ENCODE assay signal across 2 cellular contexts in genomic region chr6:167849846-167850459, GRCh38.
TF ChIP-seq lines count a peak whose summit lies in the region.

No MANE protein-coding gene starts in this region.

TF ChIP-seq in K562, 482 proteins besides CTCF, POLR2A, EP300 and RAD21 (continues in another document):
- TF ChIP-seq ZNF3 (CRISPR knock-in tag; IDR thresholded peaks at IDR 0.05) = no peak
- peak; percentile 62; the same call in 1 of the 2 replicates for TF ChIP-seq SMARCA4 (IDR thresholded peaks at IDR 0.05)
- TF ChIP-seq MBD2 (IDR thresholded peaks at IDR 0.05; ENCODE audit: borderline replicate concordance, low read depth) = no peak
- TF ChIP-seq ZNF592 (IDR thresholded peaks at IDR 0.05) = 0 out of 2 replicates have a peak, but pooled peaks have one; percentile 8
- no peak for TF ChIP-seq ATF6 (CRISPR knock-in tag; IDR thresholded peaks at IDR 0.05)
- no peak for TF ChIP-seq NCOA2 (IDR thresholded peaks at IDR 0.05; ENCODE audit: partially characterized antibody in 2 of 2)
- TF ChIP-seq USF1 (CRISPR knock-in tag; IDR thresholded peaks at IDR 0.05) = no peak
- TF ChIP-seq ATF3 (IDR thresholded peaks at IDR 0.05) = peak; percentile 71
- no peak for TF ChIP-seq ATF3 (CRISPR knock-in tag; conservative IDR thresholded peaks at IDR 0.05)
- peak; percentile 63; the same call in 1 of the 2 replicates for TF ChIP-seq SMARCE1 (IDR thresholded peaks at IDR 0.05)
- no peak for TF ChIP-seq ZNF717 (CRISPR knock-in tag; IDR thresholded peaks at IDR 0.05)
- TF ChIP-seq TEAD4 (IDR thresholded peaks at IDR 0.05; ENCODE audit: low read length) = peak; percentile 54; the same call in 1 of the 2 replicates
- no peak for TF ChIP-seq TEAD4 (CRISPR knock-in tag; IDR thresholded peaks at IDR 0.05; ENCODE audit: borderline replicate concordance)
- no peak for TF ChIP-seq TSC22D4 (tag; IDR thresholded peaks at IDR 0.05)
- no peak for TF ChIP-seq GATA2 (CRISPR knock-in tag; IDR thresholded peaks at IDR 0.05)
- no peak for TF ChIP-seq RHOXF2B (CRISPR knock-in tag; conservative IDR thresholded peaks at IDR 0.05)
- TF ChIP-seq HIVEP1 (CRISPR knock-in tag; IDR thresholded peaks at IDR 0.05) = no peak
- TF ChIP-seq HDAC2 (IDR thresholded peaks at IDR 0.05) = 0 out of 2 replicates have a peak, but pooled peaks have one; percentile 14
- TF ChIP-seq POU5F1 (IDR thresholded peaks at IDR 0.05; ENCODE audit: borderline replicate concordance, low read depth, low read length, partially characterized antibody) = no peak
- no peak for TF ChIP-seq TCF3 (CRISPR knock-in tag; IDR thresholded peaks at IDR 0.05)
- TF ChIP-seq TAL1 (IDR thresholded peaks at IDR 0.05) = 0 out of 2 replicates have a peak, but pooled peaks have one; percentile 18
- TF ChIP-seq ZBTB49 (CRISPR knock-in tag; IDR thresholded peaks at IDR 0.05; ENCODE audit: borderline replicate concordance) = no peak

TF ChIP-seq in HepG2, 621 proteins besides CTCF, POLR2A, EP300 and RAD21:
- TF ChIP-seq FOXK1 (CRISPR knock-in tag; IDR thresholded peaks at IDR 0.05; ENCODE audit: borderline replicate concordance, low read depth) (no peak), ARID5B (CRISPR knock-in tag; IDR thresholded peaks at IDR 0.05) (peak; percentile 71), TRIM22 (IDR thresholded peaks at IDR 0.05) (no peak), KAT8 (CRISPR knock-in tag; IDR thresholded peaks at IDR 0.05) (0 out of 2 replicates have a peak, but pooled peaks have one; percentile 12), POLR2G (IDR thresholded peaks at IDR 0.05; ENCODE audit: low read depth, low read length) (no peak), ZNF44 (CRISPR knock-in tag; IDR thresholded peaks at IDR 0.05) (no peak), TGIF2 (CRISPR knock-in tag; IDR thresholded peaks at IDR 0.05) (0 out of 2 replicates have a peak, but pooled peaks have one; percentile 55), BCL6 (CRISPR knock-in tag; IDR thresholded peaks at IDR 0.05) (peak; percentile 31; the same call in 1 of the 2 replicates), STAG1 (CRISPR knock-in tag; IDR thresholded peaks at IDR 0.05) (no peak), ZNF589 (CRISPR knock-in tag; conservative IDR thresholded peaks at IDR 0.05) (no peak), FOXP1 (IDR thresholded peaks at IDR 0.05) (no peak), FOXP1 (CRISPR knock-in tag; IDR thresholded peaks at IDR 0.05) (0 out of 2 replicates have a peak, but pooled peaks have one; percentile 14), ZNF160 (CRISPR knock-in tag; IDR thresholded peaks at IDR 0.05) (no peak), ZBTB14 (CRISPR knock-in tag; IDR thresholded peaks at IDR 0.05) (no peak), PTBP1 (IDR thresholded peaks at IDR 0.05; ENCODE audit: low read depth, low read length, poor library complexity, severe bottlenecking) (no peak), SOX5 (CRISPR knock-in tag; IDR thresholded peaks at IDR 0.05; ENCODE audit: borderline replicate concordance) (0 out of 2 replicates have a peak, but pooled peaks have one; percentile 22), PLSCR1 (CRISPR knock-in tag; IDR thresholded peaks at IDR 0.05; ENCODE audit: borderline replicate concordance) (no peak), JUND (CRISPR knock-in tag; IDR thresholded peaks at IDR 0.05) (peak; percentile 85; the same call in 1 of the 2 replicates), GATAD2A (CRISPR knock-in tag; IDR thresholded peaks at IDR 0.05) (peak; percentile 72), HNRNPUL1 (IDR thresholded peaks at IDR 0.05; ENCODE audit: low read depth, low read length) (peak; percentile 34; the same call in 1 of the 2 replicates), HMG20A (CRISPR knock-in tag; IDR thresholded peaks at IDR 0.05; ENCODE audit: borderline replicate concordance) (peak; percentile 54; the same call in 1 of the 2 replicates), SAP130 (CRISPR knock-in tag; IDR thresholded peaks at IDR 0.05; ENCODE audit: low read depth) (peak; percentile 16; the same call in 1 of the 2 replicates), HMGA1 (CRISPR knock-in tag; conservative IDR thresholded peaks at IDR 0.05) (no peak), ZNF367 (CRISPR knock-in tag; IDR thresholded peaks at IDR 0.05; ENCODE audit: borderline replicate concordance) (no peak), ZNF331 (CRISPR knock-in tag; IDR thresholded peaks at IDR 0.05) (0 out of 2 replicates have a peak, but pooled peaks have one; percentile 19), ZNF549 (CRISPR knock-in tag; IDR thresholded peaks at IDR 0.05) (no peak), NCOA2 (CRISPR knock-in tag; IDR thresholded peaks at IDR 0.05) (peak; percentile 35; the same call in 1 of the 2 replicates), THAP8 (CRISPR knock-in tag; IDR thresholded peaks at IDR 0.05; ENCODE audit: borderline replicate concordance) (no peak), ZNF614 (CRISPR knock-in tag; IDR thresholded peaks at IDR 0.05; ENCODE audit: borderline replicate concordance) (0 out of 2 replicates have a peak, but pooled peaks have one; percentile 26), ATF3 (CRISPR knock-in tag; IDR thresholded peaks at IDR 0.05) (peak; percentile 86), ZNF510 (CRISPR knock-in tag; IDR thresholded peaks at IDR 0.05; ENCODE audit: low read depth) (no peak), HIC2 (CRISPR knock-in tag; IDR thresholded peaks at IDR 0.05; ENCODE audit: low read depth) (peak; percentile 89), ATF1 (CRISPR knock-in tag; IDR thresholded peaks at IDR 0.05) (no peak), IRF2 (CRISPR knock-in tag; IDR thresholded peaks at IDR 0.05) (0 out of 2 replicates have a peak, but pooled peaks have one; percentile 46), SOX13 (IDR thresholded peaks at IDR 0.05) (no peak), SOX13 (CRISPR knock-in tag; conservative IDR thresholded peaks at IDR 0.05 in 1 of 2, IDR thresholded peaks at IDR 0.05 in 1 of 2) (peak in 1 of 2 experiments; percentile 48; a peak in 1 of 4 replicates), JUN (CRISPR knock-in tag; IDR thresholded peaks at IDR 0.05) (peak; percentile 85), ZNF232 (CRISPR knock-in tag; IDR thresholded peaks at IDR 0.05; ENCODE audit: borderline replicate concordance) (no peak), KAT2B (IDR thresholded peaks at IDR 0.05; ENCODE audit: borderline replicate concordance, low read depth, low read length) (no peak), ATF2 (CRISPR knock-in tag; IDR thresholded peaks at IDR 0.05) (peak; percentile 80; the same call in 1 of the 2 replicates), FOSL2 (CRISPR knock-in tag; IDR thresholded peaks at IDR 0.05) (peak; percentile 90), POLR2AphosphoS2 (IDR thresholded peaks at IDR 0.05; ENCODE audit: low read depth, low read length) (no peak), ZSCAN29 (CRISPR knock-in tag; conservative IDR thresholded peaks at IDR 0.05) (no peak), CREB1 (IDR thresholded peaks at IDR 0.05) (no peak), CREB1 (CRISPR knock-in tag; IDR thresholded peaks at IDR 0.05) (peak; percentile 44; the same call in 1 of the 2 replicates), BORCS8-MEF2B (CRISPR knock-in tag; IDR thresholded peaks at IDR 0.05) (no peak), SPEN (CRISPR knock-in tag; IDR thresholded peaks at IDR 0.05; ENCODE audit: low read depth) (no peak), TEAD3 (CRISPR knock-in tag; optimal IDR thresholded peaks at IDR 0.05; ENCODE audit: borderline replicate concordance) (peak; percentile 92), PAF1 (CRISPR knock-in tag; IDR thresholded peaks at IDR 0.05) (no peak), FOXA3 (CRISPR knock-in tag; IDR thresholded peaks at IDR 0.05) (peak; percentile 27; the same call in 1 of the 2 replicates), ZNF251 (CRISPR knock-in tag; IDR thresholded peaks at IDR 0.05) (no peak), HINFP (CRISPR knock-in tag; IDR thresholded peaks at IDR 0.05; ENCODE audit: low read depth) (no peak)
